Comparison of ENCODE assay signal across 1 cellular context in the genomic region with DNA sequence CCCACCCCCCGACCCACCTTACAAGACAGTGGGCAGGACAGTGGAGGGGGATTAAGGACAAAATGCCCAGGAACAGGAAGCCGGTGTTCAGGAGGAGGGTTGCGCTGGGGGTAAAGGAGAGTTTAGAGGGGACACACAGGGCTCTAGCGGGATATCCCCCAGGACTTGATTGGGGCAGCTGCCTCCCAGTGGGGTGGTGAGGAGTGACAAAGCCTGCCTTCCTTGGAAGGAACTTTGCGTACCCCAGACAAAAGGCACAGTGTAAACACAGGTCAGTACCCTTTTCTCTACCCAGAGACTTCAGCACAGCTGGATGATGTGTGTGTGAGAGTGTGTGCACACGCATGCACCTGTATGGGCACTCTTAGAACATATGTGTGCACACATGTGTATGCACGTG.
TF ChIP-seq lines count a peak whose summit lies in the region.

No MANE protein-coding gene starts in this region.

TF ChIP-seq in IMR-90, 13 proteins besides CTCF, POLR2A, EP300 and RAD21:
- TF ChIP-seq, protein P1, sequence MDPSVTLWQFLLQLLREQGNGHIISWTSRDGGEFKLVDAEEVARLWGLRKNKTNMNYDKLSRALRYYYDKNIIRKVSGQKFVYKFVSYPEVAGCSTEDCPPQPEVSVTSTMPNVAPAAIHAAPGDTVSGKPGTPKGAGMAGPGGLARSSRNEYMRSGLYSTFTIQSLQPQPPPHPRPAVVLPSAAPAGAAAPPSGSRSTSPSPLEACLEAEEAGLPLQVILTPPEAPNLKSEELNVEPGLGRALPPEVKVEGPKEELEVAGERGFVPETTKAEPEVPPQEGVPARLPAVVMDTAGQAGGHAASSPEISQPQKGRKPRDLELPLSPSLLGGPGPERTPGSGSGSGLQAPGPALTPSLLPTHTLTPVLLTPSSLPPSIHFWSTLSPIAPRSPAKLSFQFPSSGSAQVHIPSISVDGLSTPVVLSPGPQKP (IDR thresholded peaks at IDR 0.05; ENCODE audit: borderline replicate concordance, low read depth, low read length), result no peak
- no peak for TF ChIP-seq MXI1 (IDR thresholded peaks at IDR 0.05; ENCODE audit: borderline replicate concordance, low read depth, low read length)
- TF ChIP-seq SMC3 (IDR thresholded peaks at IDR 0.05; ENCODE audit: low read depth, low read length), result no peak
- no peak for TF ChIP-seq FOS (IDR thresholded peaks at IDR 0.05; ENCODE audit: low read depth, low read length)
- no peak for TF ChIP-seq USF2 (IDR thresholded peaks at IDR 0.05; ENCODE audit: low read depth, low read length)
- no peak for TF ChIP-seq MAFK (IDR thresholded peaks at IDR 0.05; ENCODE audit: low read depth, low read length)
- TF ChIP-seq RCOR1 (IDR thresholded peaks at IDR 0.05; ENCODE audit: insufficient replicate concordance, low read length), result no peak
- TF ChIP-seq MAZ (IDR thresholded peaks at IDR 0.05; ENCODE audit: borderline replicate concordance, low read depth, low read length), result no peak
- TF ChIP-seq CHD1 (IDR thresholded peaks at IDR 0.05; ENCODE audit: low read depth, low read length), result no peak
- TF ChIP-seq CEBPB (IDR thresholded peaks at IDR 0.05; ENCODE audit: low read depth, low read length), result no peak
- no peak for TF ChIP-seq RFX5 (IDR thresholded peaks at IDR 0.05; ENCODE audit: low read depth, low read length)
- TF ChIP-seq BHLHE40 (IDR thresholded peaks at IDR 0.05; ENCODE audit: low read depth, low read length), result no peak
- TF ChIP-seq NFE2L2 (IDR thresholded peaks at IDR 0.05; ENCODE audit: low read depth, low read length), result no peak
